ENCODE assay signal across 8 cellular contexts in the genomic region with DNA sequence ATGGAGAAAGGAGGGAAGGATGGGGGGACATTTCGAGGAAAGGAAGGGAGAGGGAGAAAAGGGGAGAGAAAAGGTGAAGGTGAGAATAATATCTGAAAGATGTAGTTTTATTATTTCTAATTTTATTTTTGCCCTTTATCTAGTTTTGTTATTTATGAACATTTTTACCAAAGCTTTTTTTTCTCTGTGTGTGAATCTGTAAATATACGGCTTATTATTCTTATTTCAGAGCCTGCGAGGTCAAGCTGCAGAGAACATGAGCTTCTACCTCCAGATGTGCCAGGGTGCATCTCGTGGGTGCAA. TPM values are rescaled to one million over a fixed set of nuclear protein-coding genes. Genes with fewer than 3 reads are reported as not detected.
DNase-seq lines count a peak whose midpoint lies in the region; ATAC-seq and TF ChIP-seq lines count a peak whose summit lies in the region.

No MANE protein-coding gene starts in this region.

- H3K4me3 ChIP-seq in breast epithelium (peak overlapping the region; percentile 50 to 66 (median 57)), tibial artery (peak overlapping the region; percentile 53 to 57)

- DNase-seq in activated T-cell treated with anti-CD3 and anti-CD28 coated beads, Interleukin-2, amount 50 U/mL, for 72 hours = no peak
- no peak for DNase-seq in activated T-cell treated with anti-CD3 and anti-CD28 coated beads, Interleukin-2, amount 50 U/mL, for 48 hours
- DNase-seq in breast epithelium (ENCODE audit: low spot score in 2 of 2) (no peak), memory B cell (ENCODE audit: low spot score in 2 of 2) (no peak), tibial artery (no peak), OCI-M2 (lab: John Stamatoyannopoulos, UW; ENCODE audit: unreplicated experiment) (no peak)
- no peak for DNase-seq in stimulated activated CD4-positive, alpha-beta T cell treated with anti-CD3 and anti-CD28 coated beads, Interleukin-1b, Interleukin-23, amount 100 ng/mL, for 48 hours

- peaks cover 39% of the 10 kb centered on the region for H3K4me1 Mint-ChIP-seq in activated T-cell treated with anti-CD3 and anti-CD28 coated beads, Interleukin-2, amount 50 U/mL, for 72 hours (ENCODE audit: low read depth)
- peaks cover 28% of the 10 kb centered on the region for H3K4me1 Mint-ChIP-seq in memory B cell

- H3K9me3 Mint-ChIP-seq in activated T-cell treated with anti-CD3 and anti-CD28 coated beads, Interleukin-2, amount 50 U/mL, for 72 hours = no peaks in the 10 kb centered on the region
- no peaks in the 10 kb centered on the region for H3K9me3 Mint-ChIP-seq in memory B cell

- peak overlapping the region; percentile 95 for H3K4me3 Mint-ChIP-seq in activated T-cell treated with anti-CD3 and anti-CD28 coated beads, Interleukin-2, amount 50 U/mL, for 72 hours
- H3K4me3 Mint-ChIP-seq in memory B cell = peak overlapping the region; percentile 93

- no peak for TF ChIP-seq POLR2A in breast epithelium (IDR thresholded peaks at IDR 0.05)

- peaks cover 0 to 2% of the 10 kb centered on the region in 2 donors for H3K36me3 Mint-ChIP-seq in activated T-cell treated with anti-CD3 and anti-CD28 coated beads, Interleukin-2, amount 50 U/mL, for 72 hours (ENCODE audit: insufficient read depth in 2 of 2)
- H3K36me3 Mint-ChIP-seq in memory B cell = peaks cover 5% of the 10 kb centered on the region

- H3K27me3 ChIP-seq in breast epithelium = no peaks in the 10 kb centered on the region
- no peaks in the 10 kb centered on the region for H3K27me3 ChIP-seq in tibial artery

- H3K27ac Mint-ChIP-seq in activated T-cell treated with anti-CD3 and anti-CD28 coated beads, Interleukin-2, amount 50 U/mL, for 72 hours = no peak overlapping the region
- H3K27ac Mint-ChIP-seq in memory B cell = peak overlapping the region; percentile 4

- no peaks in the 10 kb centered on the region for H3K36me3 ChIP-seq in breast epithelium
- no peaks in the 10 kb centered on the region for H3K36me3 ChIP-seq in tibial artery

- intact Hi-C loops in breast epithelium (cut with DNase I; ENCODE audit: low total_unique reads) (no loop called here), tibial artery (cut with DNase I; ENCODE audit: low total_unique reads) (loop anchor here (2.0 kb wide), 1 partner anchor 51 kb away; no protein-coding TSS in a partner anchor)

- ATAC-seq in activated T-cell treated with anti-CD3 and anti-CD28 coated beads, Interleukin-2, amount 50 U/mL, for 72 hours (replicated peaks in 1 of 2) = no peak
- no peak for ATAC-seq in memory B cell (ENCODE audit: low read depth)
- ATAC-seq in GM18873 (IDR thresholded peaks at IDR 0.05; ENCODE audit: low FRiP score, unreplicated experiment) = no peak

- H3K9me3 ChIP-seq in breast epithelium (no peaks in the 10 kb centered on the region), tibial artery (no peaks in the 10 kb centered on the region)

- peaks cover 64% of the 10 kb centered on the region for H3K27me3 Mint-ChIP-seq in activated T-cell treated with anti-CD3 and anti-CD28 coated beads, Interleukin-2, amount 50 U/mL, for 72 hours (ENCODE audit: low read depth)
- H3K27me3 Mint-ChIP-seq in memory B cell = peaks cover 31% of the 10 kb centered on the region

- no peaks in the 10 kb centered on the region for H3K4me1 ChIP-seq in breast epithelium
- peaks cover 0 to 29% (median 12%) of the 10 kb centered on the region in 4 donors for H3K4me1 ChIP-seq in tibial artery

- TF ChIP-seq CTCF in breast epithelium (IDR thresholded peaks at IDR 0.05) = no peak
- TF ChIP-seq CTCF in tibial artery (IDR thresholded peaks at IDR 0.05) = no peak

- peak overlapping the region; percentile 92 to 93 for H3K27ac ChIP-seq in breast epithelium
- H3K27ac ChIP-seq in tibial artery = peak overlapping the region; percentile 87 to 93

RNA-seq across cellular contexts. Expression of gene HLA-A, which starts 35.0 kb away (rescaled TPM):
- total RNA-seq in activated T-cell treated with anti-CD3 and anti-CD28 coated beads, Interleukin-2, amount 50 U/mL, for 72 hours = 1,000 to 10,000 TPM; 1,261 to 1,795 TPM
- total RNA-seq in breast epithelium = 100 to 1,000 TPM; 327 to 617 (median 473) TPM
